In genomic region chr15:76982756-76983155, GRCh38 we compare ENCODE assay signal across 27 cellular contexts. TPM values are rescaled to one million over a fixed set of nuclear protein-coding genes. Genes with fewer than 3 reads are reported as not detected.
DNase-seq lines count a peak whose midpoint lies in the region; ATAC-seq and TF ChIP-seq lines count a peak whose summit lies in the region.
"Had no signal": no experiment of that assay in that cellular context is flagged by ENCODE, and none has a peak within 500 bp of the region (broad histone marks: within the 10 kb centered on the region; RNA-seq: fewer than 3 reads in every experiment).

No MANE protein-coding gene starts in this region.

- no peak overlapping the region for H2AK5ac ChIP-seq in mesendoderm (ENCODE audit: low read length)

- H3K4me1 ChIP-seq in mesendoderm (ENCODE audit: control insufficient read depth, low read depth, low read length) (no peaks in the 10 kb centered on the region), HAP-1 (no peaks in the 10 kb centered on the region; the same call in 1 of the 2 replicates)
- H3K4me1 ChIP-seq: SJSA1 had no signal

- no peak overlapping the region for H3K4me3 Mint-ChIP-seq in CD14-positive monocyte
- no peak overlapping the region for H3K4me3 Mint-ChIP-seq in stimulated activated effector memory CD8-positive, alpha-beta T cell treated with anti-CD3 and anti-CD28 coated beads, Interleukin-12 subunit alpha, Interleukin-12 subunit beta, amount 100 ng/mL, for 72 hours

- H3K27ac ChIP-seq in HL-60 (replicated peaks) (peak overlapping the region; percentile 55), mesendoderm (ENCODE audit: low read depth, low read length) (no peak overlapping the region)
- H3K27ac ChIP-seq: C4-2B, PC-9, SJSA1 had no signal

- H3K4me2 ChIP-seq in mesendoderm (ENCODE audit: low read length), result no peak overlapping the region
- H3K4me2 ChIP-seq: PC-9 had no signal

- H3K79me1 ChIP-seq in mesendoderm (ENCODE audit: low read length), result no peaks in the 10 kb centered on the region

- peaks cover 0 to 1% (median 0%) of the 10 kb centered on the region in 7 donors for H3K9me3 Mint-ChIP-seq in CD14-positive monocyte
- H3K9me3 Mint-ChIP-seq in stimulated activated effector memory CD8-positive, alpha-beta T cell treated with anti-CD3 and anti-CD28 coated beads, Interleukin-12 subunit alpha, Interleukin-12 subunit beta, amount 100 ng/mL, for 72 hours, result no peaks in the 10 kb centered on the region

- H3K27ac Mint-ChIP-seq in CD14-positive monocyte, result peak overlapping the region; percentile 89 to 97 (median 94)
- peak overlapping the region; percentile 34 for H3K27ac Mint-ChIP-seq in stimulated activated effector memory CD8-positive, alpha-beta T cell treated with anti-CD3 and anti-CD28 coated beads, Interleukin-12 subunit alpha, Interleukin-12 subunit beta, amount 100 ng/mL, for 72 hours

- H3K9ac ChIP-seq in mesendoderm (ENCODE audit: low read length), result no peak overlapping the region

- no peak overlapping the region for H4K8ac ChIP-seq in mesendoderm (ENCODE audit: low read depth, low read length)

- no peak overlapping the region for H3K23ac ChIP-seq in mesendoderm (ENCODE audit: low read length)

- H3K4ac ChIP-seq in mesendoderm (ENCODE audit: low read depth, low read length), result no peak overlapping the region

- no peaks in the 10 kb centered on the region for H3K36me3 ChIP-seq in mesendoderm (ENCODE audit: control insufficient read depth, insufficient read depth, low read length)
- no peaks in the 10 kb centered on the region for H3K36me3 ChIP-seq in HAP-1 (replicated peaks)
- H3K36me3 ChIP-seq: SJSA1 had no signal

- no peak for TF ChIP-seq CTCF in CD14-positive monocyte (IDR thresholded peaks at IDR 0.05)
- TF ChIP-seq CTCF in HL-60 (IDR thresholded peaks at IDR 0.05; ENCODE audit: insufficient read depth, low read length), result no peak

- no CpG with 5 or more reads among the region's 6 CpGs for WGBS in mesendoderm (ENCODE audit: extremely low coverage, insufficient coverage, low lambda C conversion rate)

- no peak overlapping the region for H3K18ac ChIP-seq in mesendoderm (ENCODE audit: low read length)

- peaks cover 0 to 1% of the 10 kb centered on the region in 2 donors for H3K36me3 Mint-ChIP-seq in CD14-positive monocyte
- H3K36me3 Mint-ChIP-seq in stimulated activated effector memory CD8-positive, alpha-beta T cell treated with anti-CD3 and anti-CD28 coated beads, Interleukin-12 subunit alpha, Interleukin-12 subunit beta, amount 100 ng/mL, for 72 hours, result peaks cover 5% of the 10 kb centered on the region

- H2BK15ac ChIP-seq in mesendoderm (replicated peaks; ENCODE audit: low read depth), result no peak overlapping the region

- in situ Hi-C loops in HAP-1 (cut with MboI; ENCODE audit: low sequenced_read_pairs), result no loop called here

- peaks cover 57% of the 10 kb centered on the region for H3K4me1 Mint-ChIP-seq in CD14-positive monocyte
- peaks cover 31% of the 10 kb centered on the region for H3K4me1 Mint-ChIP-seq in stimulated activated effector memory CD8-positive, alpha-beta T cell treated with anti-CD3 and anti-CD28 coated beads, Interleukin-12 subunit alpha, Interleukin-12 subunit beta, amount 100 ng/mL, for 72 hours

- no peaks in the 10 kb centered on the region for H3K27me3 Mint-ChIP-seq in CD14-positive monocyte (ENCODE audit: low read depth in 3 of 3)

- intact Hi-C loops in CD14-positive monocyte (cut with micrococcal nuclease), result loop anchor here in 1 of 2 donors (10.0 kb wide), 1 partner anchor 82 kb away; no protein-coding TSS in a partner anchor
- intact Hi-C loops in Right ventricle myocardium superior (cut with DNase I), result no loop called here

- H3K79me2 ChIP-seq in mesendoderm (ENCODE audit: control insufficient read depth, insufficient read depth, low read length), result no peaks in the 10 kb centered on the region

- no peak for ATAC-seq in stimulated activated effector memory CD8-positive, alpha-beta T cell treated with anti-CD3 and anti-CD28 coated beads, Interleukin-12 subunit alpha, Interleukin-12 subunit beta, amount 100 ng/mL, for 72 hours
- no peak for ATAC-seq in Right ventricle myocardium superior (ENCODE audit: poor library complexity)
- ATAC-seq: K562, Right ventricle myocardium inferior had no signal

- peaks cover under 1% of the 10 kb centered on the region; the same call in 1 of the 2 replicates for H3K9me3 ChIP-seq in HAP-1
- H3K9me3 ChIP-seq: SJSA1 had no signal

- DNase-seq in CD14-positive monocyte (ENCODE audit: low spot score) (no peak), HL-60 (ENCODE audit: low read depth in 1 of 2, low spot score in 1 of 2) (no peak), mesendoderm (peak; percentile 16), NOMO-1 treated with DMSO at 0.1 percent for 48 hours (lab: John Stamatoyannopoulos, UW; ENCODE audit: unreplicated experiment) (no peak), HAP-1 (ENCODE audit: low spot score in 2 of 2) (no peak), Right ventricle myocardium superior (no peak)
- DNase-seq in stimulated activated effector memory CD8-positive, alpha-beta T cell treated with anti-CD3 and anti-CD28 coated beads, Interleukin-12 subunit alpha, Interleukin-12 subunit beta, amount 100 ng/mL, for 72 hours (ENCODE audit: low spot score in 2 of 2), result no peak
- DNase-seq: Calu3; DMS153; DND-41; Kasumi-1; NCI-H1105 treated with DMSO at 0.1 percent for 48 hours; NCI-H146; NCI-H1930; NCI-H446 treated with DMSO at 0.1 percent for 48 hours; NCI-H526; NCI-H82; NK-92 treated with Interleukin-12 subunit alpha and Interleukin-12 subunit beta, amount 100 ng/mL, for 24 hours; PC-9 had no signal

- H3K56ac ChIP-seq in mesendoderm (ENCODE audit: low read length), result no peak overlapping the region

- no peak overlapping the region for H2BK5ac ChIP-seq in mesendoderm (ENCODE audit: low read length)

- H3K27me3 ChIP-seq in HL-60 (ENCODE audit: insufficient read depth, poor library complexity, severe bottlenecking) (no peaks in the 10 kb centered on the region), mesendoderm (ENCODE audit: insufficient read depth, low read length, poor library complexity) (no peaks in the 10 kb centered on the region), HAP-1 (ENCODE audit: low read depth) (peaks cover 4% of the 10 kb centered on the region)

- no peak overlapping the region for H4K5ac ChIP-seq in mesendoderm (ENCODE audit: low read length)

- H3K4me3 ChIP-seq in HL-60 (replicated peaks; ENCODE audit: insufficient read depth, low read length) (no peak overlapping the region), mesendoderm (ENCODE audit: low read length) (no peak overlapping the region), HAP-1 (no peak overlapping the region)
- H3K4me3 ChIP-seq: K562, PC-9, SJSA1 had no signal

- H2BK120ac ChIP-seq in mesendoderm (ENCODE audit: low read depth, low read length), result no peak overlapping the region

RNA-seq across cellular contexts. Expression of gene PSTPIP1, which starts 12.2 kb away (rescaled TPM):
- polyA plus RNA-seq in CD14-positive monocyte, result 10 to 100 TPM; 85.9 to 86.8 TPM
- polyA plus RNA-seq in mesendoderm (2013, experiment 1 of 2), result 0.14 TPM
- polyA plus RNA-seq in mesendoderm (2013, experiment 2 of 2), result 0.38 TPM
- 5.0 TPM for total RNA-seq in Right ventricle myocardium superior
- total RNA-seq: A673, Calu3, HT1080, K562, M059J, PC-9, RPMI7951, SJSA1 had no signal
- polyA plus RNA-seq: K562 had no signal

RNA-seq across cellular contexts. Expression of gene RCN2, which starts 51.2 kb away (rescaled TPM):
- 10 to 100 TPM; 13.2 to 16.4 TPM for polyA plus RNA-seq in CD14-positive monocyte
- polyA plus RNA-seq in mesendoderm (2013, experiment 1 of 2), result 122 TPM
- 122 TPM for polyA plus RNA-seq in mesendoderm (2013, experiment 2 of 2)
- total RNA-seq in Right ventricle myocardium superior, result 18.9 TPM
